ENCODE assay signal across 19 cellular contexts in the genomic region with DNA sequence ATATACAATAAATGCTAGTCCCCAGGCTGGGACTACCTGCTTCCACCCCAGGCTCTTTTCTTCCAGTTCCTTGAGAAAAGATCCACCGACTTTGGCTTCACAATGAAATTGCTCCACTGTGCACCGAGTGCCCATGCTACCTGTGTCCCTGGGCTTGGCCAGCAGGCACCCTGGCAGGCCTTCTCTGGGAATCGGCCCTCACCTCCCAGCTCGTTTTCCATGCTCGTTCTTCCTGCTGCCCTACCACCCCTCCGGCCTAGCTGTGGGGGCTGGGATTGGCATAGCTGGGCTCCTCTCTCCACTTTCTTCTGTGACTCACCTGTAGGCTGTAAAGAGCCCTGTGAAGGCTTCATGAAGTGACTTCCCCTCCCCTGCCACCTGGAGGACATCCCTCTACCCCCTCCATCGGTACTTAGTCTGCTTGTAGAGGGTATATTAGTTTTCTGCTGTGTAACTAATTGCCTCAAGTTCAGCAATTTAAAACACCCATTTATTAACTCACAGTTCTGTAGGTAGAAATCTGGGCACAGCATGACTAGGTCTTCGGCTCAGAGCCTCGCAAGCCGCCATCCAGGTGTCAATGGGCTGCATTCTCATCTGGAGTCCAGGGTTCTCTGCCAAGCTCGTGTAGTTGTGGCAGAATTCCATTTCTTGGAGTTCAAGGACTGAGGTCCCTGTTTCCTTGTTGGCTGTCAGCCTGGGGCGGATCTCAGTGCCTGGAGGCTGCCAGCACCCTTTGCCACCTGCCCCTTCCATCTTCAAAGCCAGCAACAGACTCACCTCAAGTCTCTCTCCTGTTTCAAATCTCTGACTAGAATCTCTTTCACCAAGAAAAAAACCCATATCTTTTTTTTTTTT. TPM values are rescaled to one million over a fixed set of nuclear protein-coding genes. Genes with fewer than 3 reads are reported as not detected.
"Had no signal": no experiment of that assay in that cellular context is flagged by ENCODE, and none has a peak within 500 bp of the region (broad histone marks: within the 10 kb centered on the region; RNA-seq: fewer than 3 reads in every experiment).

No MANE protein-coding gene starts in this region.

- H3K27ac ChIP-seq: esophagus squamous epithelium, tibial artery had no signal

- ATAC-seq: activated T-helper 17 cell treated with anti-CD3 and anti-CD28 coated beads, Interleukin-2, amount 50 U/mL, for 72 hours; stimulated activated naive CD8-positive, alpha-beta T cell treated with anti-CD3 and anti-CD28 coated beads, Interleukin-15, amount 100 ng/mL, for 72 hours; T-helper 17 cell had no signal

- H3K36me3 ChIP-seq: esophagus squamous epithelium, tibial artery had no signal

- DNase-seq: activated B cell treated with CpG ODN at 0.5 μM for 24 hours; activated CD4-positive, alpha-beta T cell treated with anti-CD3 and anti-CD28 coated beads, Interleukin-2, amount 10 ng/mL, durations not matched to agents 7 days and 5 days; activated naive CD4-positive, alpha-beta T cell treated with anti-CD3 and anti-CD28 coated beads, Interleukin-2, amount 10 ng/mL, durations not matched to agents 7 days and 5 days; activated T-cell treated with anti-CD3 and anti-CD28 coated beads for 4 hours; esophagus squamous epithelium; foreskin fibroblast; glutamatergic neuron; stimulated activated CD4-positive, alpha-beta T cell treated with anti-CD3 and anti-CD28 coated beads, Interleukin-4, amount 100 ng/mL, for 1 hour; stimulated activated CD8-positive, alpha-beta memory T cell treated with anti-CD3 and anti-CD28 coated beads, Interleukin-4, amount 100 ng/mL, for 48 hours; stimulated activated naive CD8-positive, alpha-beta T cell treated with anti-CD3 and anti-CD28 coated beads, Interleukin-15, amount 100 ng/mL, for 72 hours; T-helper 17 cell; tibial artery had no signal

- H3K9me3 Mint-ChIP-seq: activated CD4-positive, alpha-beta T cell treated with anti-CD3 and anti-CD28 coated beads, Interleukin-2, amount 10 ng/mL, durations not matched to agents 7 days and 5 days; activated naive CD4-positive, alpha-beta T cell treated with anti-CD3 and anti-CD28 coated beads, Interleukin-2, amount 10 ng/mL, durations not matched to agents 7 days and 5 days; activated T-helper 17 cell treated with anti-CD3 and anti-CD28 coated beads, Interleukin-2, amount 50 U/mL, for 72 hours; central memory CD8-positive, alpha-beta T cell; stimulated activated naive CD8-positive, alpha-beta T cell treated with anti-CD3 and anti-CD28 coated beads, Interleukin-15, amount 100 ng/mL, for 72 hours had no signal

- H3K27ac Mint-ChIP-seq: activated B cell treated with CpG ODN at 0.5 μM for 24 hours; activated CD4-positive, alpha-beta T cell treated with anti-CD3 and anti-CD28 coated beads, Interleukin-2, amount 10 ng/mL, durations not matched to agents 7 days and 5 days; activated naive CD4-positive, alpha-beta T cell treated with anti-CD3 and anti-CD28 coated beads, Interleukin-2, amount 10 ng/mL, durations not matched to agents 7 days and 5 days; activated T-helper 17 cell treated with anti-CD3 and anti-CD28 coated beads, Interleukin-2, amount 50 U/mL, for 72 hours; nephron; T-helper 17 cell had no signal

- H3K4me3 ChIP-seq: esophagus squamous epithelium, tibial artery had no signal

- H3K4me3 Mint-ChIP-seq: activated B cell treated with CpG ODN at 0.5 μM for 24 hours; activated CD4-positive, alpha-beta T cell treated with anti-CD3 and anti-CD28 coated beads, Interleukin-2, amount 10 ng/mL, durations not matched to agents 7 days and 5 days; activated naive CD4-positive, alpha-beta T cell treated with anti-CD3 and anti-CD28 coated beads, Interleukin-2, amount 10 ng/mL, durations not matched to agents 7 days and 5 days; activated T-helper 17 cell treated with anti-CD3 and anti-CD28 coated beads, Interleukin-2, amount 50 U/mL, for 72 hours; central memory CD8-positive, alpha-beta T cell; nephron; stimulated activated naive CD8-positive, alpha-beta T cell treated with anti-CD3 and anti-CD28 coated beads, Interleukin-15, amount 100 ng/mL, for 72 hours; T-helper 17 cell had no signal

- H3K4me1 ChIP-seq: esophagus squamous epithelium, tibial artery had no signal

- H3K36me3 Mint-ChIP-seq: activated naive CD4-positive, alpha-beta T cell treated with anti-CD3 and anti-CD28 coated beads, Interleukin-2, amount 10 ng/mL, durations not matched to agents 7 days and 5 days had no signal

- H3K4me1 Mint-ChIP-seq: activated B cell treated with CpG ODN at 0.5 μM for 24 hours; activated CD4-positive, alpha-beta T cell treated with anti-CD3 and anti-CD28 coated beads, Interleukin-2, amount 10 ng/mL, durations not matched to agents 7 days and 5 days; activated naive CD4-positive, alpha-beta T cell treated with anti-CD3 and anti-CD28 coated beads, Interleukin-2, amount 10 ng/mL, durations not matched to agents 7 days and 5 days; activated T-helper 17 cell treated with anti-CD3 and anti-CD28 coated beads, Interleukin-2, amount 50 U/mL, for 72 hours; central memory CD8-positive, alpha-beta T cell; stimulated activated naive CD8-positive, alpha-beta T cell treated with anti-CD3 and anti-CD28 coated beads, Interleukin-15, amount 100 ng/mL, for 72 hours; T-helper 17 cell had no signal

- H3K9me3 ChIP-seq: esophagus squamous epithelium, tibial artery had no signal

RNA-seq across cellular contexts. Expression of a gene that starts 57.6 kb away (rescaled TPM):
- total RNA-seq: activated B cell treated with CpG ODN at 0.5 μM for 24 hours; activated CD4-positive, alpha-beta T cell treated with anti-CD3 and anti-CD28 coated beads, Interleukin-2, amount 10 ng/mL, durations not matched to agents 7 days and 5 days; activated CD8-positive, alpha-beta memory T cell treated with anti-CD3 and anti-CD28 coated beads for 36 hours; activated T-helper 17 cell treated with anti-CD3 and anti-CD28 coated beads, Interleukin-2, amount 50 U/mL, for 72 hours; esophagus squamous epithelium; lung microvascular endothelial cell; mononuclear cell; omental fat pad; T-helper 17 cell had no signal
